Comparison of ENCODE assay signal across 8 cellular contexts in genomic region chr12:96397756-96398421, GRCh38. TPM values are rescaled to one million over a fixed set of nuclear protein-coding genes. Genes with fewer than 3 reads are reported as not detected.
DNase-seq lines count a peak whose midpoint lies in the region; ATAC-seq and TF ChIP-seq lines count a peak whose summit lies in the region.

No MANE protein-coding gene starts in this region.

- peak overlapping the region; percentile 64 for H3K4me3 ChIP-seq in CD8-positive, alpha-beta T cell (ENCODE audit: low read depth, low read length)
- H3K4me3 ChIP-seq in duodenal mucosa (ENCODE audit: low read depth in 1 of 2, low read length in 2 of 2): peak overlapping the region; percentile 96 to 99

- H3K4me3 Mint-ChIP-seq in CD8-positive, alpha-beta T cell: peak overlapping the region; percentile 93
- H3K4me3 Mint-ChIP-seq in neural crest cell: peak overlapping the region; percentile 88

- no peaks in the 10 kb centered on the region for H3K36me3 ChIP-seq in CD8-positive, alpha-beta T cell (ENCODE audit: insufficient read depth, low read length)
- H3K36me3 ChIP-seq in duodenal mucosa (ENCODE audit: control insufficient read depth in 1 of 2, insufficient read depth in 2 of 2, low read length in 2 of 2): no peaks in the 10 kb centered on the region

- H3K9ac ChIP-seq in duodenal mucosa (ENCODE audit: low read depth in 1 of 2, low read length in 2 of 2): peak overlapping the region in 1 of 2 donors; percentile 87

- POLR2A ChIA-PET in CD8-positive, alpha-beta T cell (lab: Charles Lee): interaction anchor here (0.7 to 3.9 kb wide), 4 partner anchors 16 to 118 kb away, joined by 3 to 23 read pairs (median 13); no protein-coding TSS in a partner anchor

- no peak for TF ChIP-seq CTCF in CD8-positive, alpha-beta T cell (IDR thresholded peaks at IDR 0.05)
- no peak for TF ChIP-seq CTCF in neural crest cell (conservative IDR thresholded peaks at IDR 0.05)

- no peaks in the 10 kb centered on the region for H3K27me3 ChIP-seq in CD8-positive, alpha-beta T cell (ENCODE audit: insufficient read depth, low read length)
- H3K27me3 ChIP-seq in duodenal mucosa (ENCODE audit: control insufficient read depth in 1 of 2, insufficient read depth in 2 of 2, low read length in 2 of 2): no peaks in the 10 kb centered on the region

- peak overlapping the region; percentile 97 for H3K27ac Mint-ChIP-seq in CD8-positive, alpha-beta T cell
- peak overlapping the region; percentile 83 for H3K27ac Mint-ChIP-seq in neural crest cell (ENCODE audit: unreplicated experiment)

- H3K36me3 Mint-ChIP-seq in CD8-positive, alpha-beta T cell: peaks cover 12% of the 10 kb centered on the region
- H3K36me3 Mint-ChIP-seq in neural crest cell (ENCODE audit: low read depth): no peaks in the 10 kb centered on the region

- H3K27ac ChIP-seq in CD8-positive, alpha-beta T cell (ENCODE audit: low read depth, low read length): no peak overlapping the region
- no peak overlapping the region for H3K27ac ChIP-seq in duodenal mucosa (ENCODE audit: low read depth, low read length)

- intact Hi-C loops in CD8-positive, alpha-beta T cell (cut with DNase I, micrococcal nuclease): loop anchor here (1.0 to 10.0 kb wide), 10 partner anchors 15 to 455 kb away; partner anchors contain the start of genes AMDHD1 (in 1 of the 2) and CCDC38 (in 1 of the 2)

- H3K4me1 Mint-ChIP-seq in CD8-positive, alpha-beta T cell (ENCODE audit: low read depth): peaks cover 55% of the 10 kb centered on the region
- peaks cover 36% of the 10 kb centered on the region for H3K4me1 Mint-ChIP-seq in neural crest cell

- no peak for DNase-seq in CD8-positive, alpha-beta T cell
- DNase-seq in NCI-H69 (lab: John Stamatoyannopoulos, UW): peak; percentile 30
- DNase-seq in neural crest cell (ENCODE audit: low read depth, low spot score): no peak
- DNase-seq in NAMALWA (ENCODE audit: low spot score): no peak
- no peak for DNase-seq in RPMI8226
- no peak for DNase-seq in CD1c-positive myeloid dendritic cell (ENCODE audit: extremely low spot score)
- no peak for DNase-seq in DMS153 (lab: John Stamatoyannopoulos, UW)

- no peaks in the 10 kb centered on the region for H3K9me3 Mint-ChIP-seq in CD8-positive, alpha-beta T cell
- no peaks in the 10 kb centered on the region for H3K9me3 Mint-ChIP-seq in neural crest cell

- H3K9me3 ChIP-seq in CD8-positive, alpha-beta T cell (ENCODE audit: low read length): no peaks in the 10 kb centered on the region
- H3K9me3 ChIP-seq in duodenal mucosa (ENCODE audit: control insufficient read depth in 1 of 2, low read length in 2 of 2): no peaks in the 10 kb centered on the region

- no peak for ATAC-seq in CD8-positive, alpha-beta T cell

- H3K27me3 Mint-ChIP-seq in CD8-positive, alpha-beta T cell (ENCODE audit: low read depth): no peaks in the 10 kb centered on the region
- no peaks in the 10 kb centered on the region for H3K27me3 Mint-ChIP-seq in neural crest cell (ENCODE audit: low read depth)

- peaks cover 36% of the 10 kb centered on the region for H3K4me1 ChIP-seq in CD8-positive, alpha-beta T cell (ENCODE audit: insufficient read depth, low read length)
- H3K4me1 ChIP-seq in duodenal mucosa (ENCODE audit: control insufficient read depth in 1 of 2, insufficient read depth in 2 of 2, low read length in 2 of 2): peaks cover 27 to 30% of the 10 kb centered on the region in 2 donors

- CTCF ChIA-PET in CD8-positive, alpha-beta T cell (lab: Charles Lee): interaction anchor here (0.9 to 8.2 kb wide), 8 partner anchors 9 to 336 kb away, joined by 3 to 74 read pairs (median 7); no protein-coding TSS in a partner anchor

RNA-seq across cellular contexts. Expression of gene CDK17, which starts 2.4 kb away (rescaled TPM):
- total RNA-seq in CD8-positive, alpha-beta T cell: 100 to 1,000 TPM; 150 to 160 TPM
- 32.8 and 33.4 TPM in 2 replicates for total RNA-seq in neural crest cell
